8 cellular contexts compared by ENCODE assay signal in the genomic region with DNA sequence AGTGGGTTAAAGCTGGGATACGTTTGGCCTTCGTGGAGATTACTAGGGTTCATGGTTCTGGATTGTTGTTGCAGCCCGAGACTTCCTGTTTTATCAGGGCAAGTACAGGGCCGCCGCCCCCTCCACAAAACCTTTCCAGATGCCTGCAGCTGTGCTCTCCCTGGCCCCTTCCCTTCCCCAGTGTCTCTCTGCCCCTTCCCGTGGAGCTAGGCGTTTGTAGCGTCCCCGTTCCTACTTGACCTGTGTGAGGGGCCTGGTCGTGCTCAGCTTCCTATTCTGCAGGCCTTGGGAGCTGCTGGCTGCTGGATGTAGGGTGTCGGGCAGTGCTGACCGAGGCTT. TPM values are rescaled to one million over a fixed set of nuclear protein-coding genes. Genes with fewer than 3 reads are reported as not detected.
DNase-seq lines count a peak whose midpoint lies in the region; ATAC-seq and TF ChIP-seq lines count a peak whose summit lies in the region.

No MANE protein-coding gene starts in this region.

- TF ChIP-seq CTCF in AG04449 (IDR thresholded peaks at IDR 0.05; ENCODE audit: insufficient read depth, low read length, missing control alignments) (no peak), Loucy (conservative IDR thresholded peaks at IDR 0.05; ENCODE audit: low read length) (no peak), mucosa of descending colon (IDR thresholded peaks at IDR 0.05) (no peak)

- peaks cover 27% of the 10 kb centered on the region for H4K20me1 ChIP-seq in Loucy (ENCODE audit: insufficient read depth, low read length, poor library complexity, severe bottlenecking)

- H3K4me3 Mint-ChIP-seq in central memory CD8-positive, alpha-beta T cell: peak overlapping the region; percentile 95

- H3K9me2 ChIP-seq in Loucy (replicated peaks; ENCODE audit: low read depth, low read length): no peaks in the 10 kb centered on the region

- H3K4me1 ChIP-seq in Loucy (ENCODE audit: insufficient read depth, low read length, poor library complexity, severe bottlenecking): no peaks in the 10 kb centered on the region
- H3K4me1 ChIP-seq in mucosa of descending colon (ENCODE audit: low read depth): peaks cover 7% of the 10 kb centered on the region

- peaks cover 47% of the 10 kb centered on the region for H3K4me1 Mint-ChIP-seq in central memory CD8-positive, alpha-beta T cell

- H3F3A ChIP-seq in Loucy (ENCODE audit: low read depth): no peaks in the 10 kb centered on the region

- H3K36me3 Mint-ChIP-seq in central memory CD8-positive, alpha-beta T cell (ENCODE audit: insufficient read depth): peaks cover 59% of the 10 kb centered on the region

- peak overlapping the region; percentile 77 for H3K9ac ChIP-seq in Loucy (ENCODE audit: low read depth, low read length, poor library complexity, severe bottlenecking)

- no peaks in the 10 kb centered on the region for H3K27me3 ChIP-seq in Loucy (ENCODE audit: insufficient read depth, low read length, poor library complexity, severe bottlenecking)

- H3K9me3 Mint-ChIP-seq in central memory CD8-positive, alpha-beta T cell: no peaks in the 10 kb centered on the region

- intact Hi-C loops in mucosa of descending colon (cut with DNase I, micrococcal nuclease): no loop called here

- peak overlapping the region; percentile 96 for H3K27ac Mint-ChIP-seq in central memory CD8-positive, alpha-beta T cell (ENCODE audit: low read depth)

- H2AFZ ChIP-seq in Loucy (ENCODE audit: low read length): no peak overlapping the region

- H3K4me2 ChIP-seq in Loucy (ENCODE audit: low read depth, low read length, poor library complexity, severe bottlenecking): peak overlapping the region; percentile 77

- POLR2A ChIA-PET in AG04449 (lab: Yijun Ruan, JAX): no interaction called here

- ATAC-seq in GM19452 (IDR thresholded peaks at IDR 0.05; ENCODE audit: unreplicated experiment): peak; percentile 13
- no peak for ATAC-seq in central memory CD8-positive, alpha-beta T cell (replicated peaks; ENCODE audit: extremely low read depth, poor library complexity, severe bottlenecking)
- ATAC-seq in mucosa of descending colon: peak; percentile 13
- ATAC-seq in HG02970 (IDR thresholded peaks at IDR 0.05; ENCODE audit: low FRiP score, unreplicated experiment): no peak
- no peak for ATAC-seq in GM21737 (IDR thresholded peaks at IDR 0.05; ENCODE audit: unreplicated experiment)

- peaks cover 52% of the 10 kb centered on the region for H3K79me2 ChIP-seq in Loucy (ENCODE audit: insufficient read depth, low read length)

- CTCF ChIA-PET in AG04449 (lab: Yijun Ruan, JAX): no interaction called here

- H3K27me3 Mint-ChIP-seq in central memory CD8-positive, alpha-beta T cell: no peaks in the 10 kb centered on the region

- H3K36me3 ChIP-seq in Loucy (ENCODE audit: insufficient read depth, low read length) (peaks cover 32% of the 10 kb centered on the region; the same call in 1 of the 2 replicates), mucosa of descending colon (ENCODE audit: low read depth) (peaks cover 5% of the 10 kb centered on the region)

- H3K4me3 ChIP-seq in AG04449 (ENCODE audit: low read depth, low read length) (peak overlapping the region; percentile 93), Loucy (ENCODE audit: low read length, poor library complexity, severe bottlenecking) (peak overlapping the region; percentile 84), mucosa of descending colon (peak overlapping the region; percentile 39)

- H3K9me3 ChIP-seq in Loucy (ENCODE audit: insufficient read depth, low read depth, low read length): no peaks in the 10 kb centered on the region
- no peaks in the 10 kb centered on the region for H3K9me3 ChIP-seq in mucosa of descending colon

- DNase-seq in AG04449 (ENCODE audit: low read depth, low spot score) (no peak), mucosa of descending colon (peak; percentile 37 to 58 (median 43)), NCI-H526 treated with DMSO at 0.1 percent for 48 hours (lab: John Stamatoyannopoulos, UW) (no peak)
- no peak for DNase-seq in central memory CD8-positive, alpha-beta T cell (ENCODE audit: low spot score in 2 of 2)

RNA-seq across cellular contexts. Expression of a gene that starts 1.4 kb away (rescaled TPM):
- total RNA-seq in mucosa of descending colon: 10 to 100 TPM; 40.8 to 46.2 (median 42.3) TPM

RNA-seq across cellular contexts. Expression of a gene that starts 22.0 kb away (rescaled TPM):
- under 1 TPM in 1 of 3 donors, not detected in 2; 0.35 TPM for total RNA-seq in mucosa of descending colon

RNA-seq across cellular contexts. Expression of a gene that starts 55.8 kb away (rescaled TPM):
- 1 to 10 TPM in 2 of 3 donors, under 1 TPM in 1; 0.87 to 2.0 (median 2.0) TPM for total RNA-seq in mucosa of descending colon

Comparison
In these comparisons a context has a peak if more than half of its experiments do, and no peak if none do; other contexts are left out.
1. DNase-seq: peak in mucosa of descending colon (3 of 3); none in AG04449 (single experiment), central memory CD8-positive, alpha-beta T cell (0 of 2) and NCI-H526 treated with DMSO at 0.1 percent for 48 hours (single experiment).
2. H3K4me3 ChIP-seq: peak in every context shown above with its lines; median percentile 93 in AG04449; 84 in Loucy; 39 in mucosa of descending colon.
3. ATAC-seq: peak in GM19452 (single experiment) and mucosa of descending colon (single experiment); none in central memory CD8-positive, alpha-beta T cell (single experiment), HG02970 (single experiment) and GM21737 (single experiment).